1 cellular context compared by ENCODE assay signal in genomic region chr12:63790608-63790945, GRCh38.
A peak's percentile ranks its signal among the peaks of the same experiment; 100 is the strongest.
TF ChIP-seq lines count a peak whose summit lies in the region.

No MANE protein-coding gene starts in this region.

TF ChIP-seq in HepG2, 621 proteins besides CTCF, POLR2A, EP300 and RAD21:
- TF ChIP-seq ZNF768 (CRISPR knock-in tag; IDR thresholded peaks at IDR 0.05): peak; percentile 46; the same call in 1 of the 2 replicates
- no peak for TF ChIP-seq ZFP91 (CRISPR knock-in tag; IDR thresholded peaks at IDR 0.05; ENCODE audit: borderline replicate concordance)
